Comparison of ENCODE assay signal across 12 cellular contexts in genomic region chr12:116164263-116164817, GRCh38.
DNase-seq lines count a peak whose midpoint lies in the region; ATAC-seq, FAIRE-seq and TF ChIP-seq lines count a peak whose summit lies in the region.
"Had no signal": no experiment of that assay in that cellular context is flagged by ENCODE, and none has a peak within 500 bp of the region (broad histone marks: within the 10 kb centered on the region; RNA-seq: fewer than 3 reads in every experiment).

No MANE protein-coding gene starts in this region.

- WGBS in aorta, 2 donors: 27 to 31% methylated on average over 3 of the region's 3 CpGs

- no peaks in the 10 kb centered on the region for H3K36me3 ChIP-seq in BE2C
- no peaks in the 10 kb centered on the region for H3K36me3 ChIP-seq in KMS-11 (ENCODE audit: insufficient read depth)
- no peaks in the 10 kb centered on the region for H3K36me3 ChIP-seq in aorta (ENCODE audit: control insufficient read depth in 1 of 2, insufficient read depth in 2 of 2, low read length in 1 of 2)
- H3K36me3 ChIP-seq: esophagus muscularis mucosa had no signal

- peaks cover 33% of the 10 kb centered on the region for H3K4me1 ChIP-seq in BE2C
- peaks cover 57% of the 10 kb centered on the region for H3K4me1 ChIP-seq in KMS-11 (ENCODE audit: low read depth, poor library complexity, severe bottlenecking)
- H3K4me1 ChIP-seq in aorta (ENCODE audit: control insufficient read depth in 1 of 2, insufficient read depth in 2 of 2, low read length in 2 of 2): peaks cover 5 to 15% of the 10 kb centered on the region in 2 donors

- H3K36me3 Mint-ChIP-seq in activated T-helper 17 cell treated with anti-CD3 and anti-CD28 coated beads, Interleukin-2, amount 50 U/mL, for 72 hours (ENCODE audit: low read depth): no peaks in the 10 kb centered on the region

- no peaks in the 10 kb centered on the region for H3K27me3 Mint-ChIP-seq in activated T-helper 17 cell treated with anti-CD3 and anti-CD28 coated beads, Interleukin-2, amount 50 U/mL, for 72 hours

- no peak overlapping the region for H2AFZ ChIP-seq in KMS-11 (ENCODE audit: low read depth)

- H3K9me3 ChIP-seq in BE2C (no peaks in the 10 kb centered on the region), aorta (ENCODE audit: control insufficient read depth, low read length) (no peaks in the 10 kb centered on the region)
- H3K9me3 ChIP-seq: esophagus muscularis mucosa had no signal

- peak; percentile 45 for ATAC-seq in activated T-helper 17 cell treated with anti-CD3 and anti-CD28 coated beads, Interleukin-2, amount 50 U/mL, for 72 hours (replicated peaks)
- no peak for ATAC-seq in aorta (ENCODE audit: low FRiP score)
- no peak for ATAC-seq in GM18868 (IDR thresholded peaks at IDR 0.05; ENCODE audit: unreplicated experiment)

- peaks cover 87% of the 10 kb centered on the region for H3K79me2 ChIP-seq in KMS-11 (ENCODE audit: insufficient read depth, low read depth)

- peak overlapping the region; percentile 20; the same call in 1 of the 2 replicates for H3K4me3 ChIP-seq in BE2C (ENCODE audit: low read depth, low read length)
- no peak overlapping the region for H3K4me3 ChIP-seq in KMS-11 (IDR thresholded peaks at IDR 0.05; ENCODE audit: insufficient read depth, low read depth, low read length)
- H3K4me3 ChIP-seq in aorta (ENCODE audit: low read length in 2 of 2): no peak overlapping the region
- H3K4me3 ChIP-seq: esophagus muscularis mucosa had no signal

- intact Hi-C loops in aorta (cut with DNase I): no loop called here

- TF ChIP-seq CTCF in BE2C (IDR thresholded peaks at IDR 0.05; ENCODE audit: low read depth, low read length) (no peak), KMS-11 (conservative IDR thresholded peaks at IDR 0.05; ENCODE audit: low read depth, low read length) (no peak)

- H3K4me1 Mint-ChIP-seq in activated T-helper 17 cell treated with anti-CD3 and anti-CD28 coated beads, Interleukin-2, amount 50 U/mL, for 72 hours: peaks cover 17% of the 10 kb centered on the region

- H3K27ac Mint-ChIP-seq in activated T-helper 17 cell treated with anti-CD3 and anti-CD28 coated beads, Interleukin-2, amount 50 U/mL, for 72 hours: no peak overlapping the region

- peak overlapping the region; percentile 35; the same call in 1 of the 2 replicates for H3K9ac ChIP-seq in KMS-11

- peak; percentile 58 for FAIRE-seq in islet of Langerhans (lab: Jason Lieb, UNC)

- peak; percentile 60 for DNase-seq in BE2C
- DNase-seq in aorta: no peak
- no peak for DNase-seq in T-helper 1 cell
- no peak for DNase-seq in Kasumi-1 (lab: John Stamatoyannopoulos, UW)
- DNase-seq: DMS79 treated with DMSO at 0.1 percent for 48 hours, NCI-H446 treated with DMSO at 0.1 percent for 48 hours had no signal

- peak overlapping the region; percentile 80 for H3K4me2 ChIP-seq in KMS-11

- H3K4me3 Mint-ChIP-seq in activated T-helper 17 cell treated with anti-CD3 and anti-CD28 coated beads, Interleukin-2, amount 50 U/mL, for 72 hours: peak overlapping the region; percentile 24
- H3K4me3 Mint-ChIP-seq: neural crest cell had no signal

- H3K27me3 ChIP-seq in BE2C (no peaks in the 10 kb centered on the region), KMS-11 (ENCODE audit: insufficient read depth, low read depth) (no peaks in the 10 kb centered on the region), aorta (ENCODE audit: control insufficient read depth in 1 of 2, insufficient read depth in 2 of 2, low read length in 1 of 2) (no peaks in the 10 kb centered on the region)
- H3K27me3 ChIP-seq: esophagus muscularis mucosa had no signal

- peaks cover 4% of the 10 kb centered on the region; the same call in 1 of the 2 replicates for H4K20me1 ChIP-seq in KMS-11 (ENCODE audit: insufficient read depth)

- H3K27ac ChIP-seq in KMS-11 (peak overlapping the region; percentile 62), aorta (ENCODE audit: low read depth in 1 of 2, low read length in 2 of 2) (no peak overlapping the region)

- no peaks in the 10 kb centered on the region for H3K9me3 Mint-ChIP-seq in activated T-helper 17 cell treated with anti-CD3 and anti-CD28 coated beads, Interleukin-2, amount 50 U/mL, for 72 hours
- H3K9me3 Mint-ChIP-seq: neural crest cell had no signal
